ENCODE assay signal across 14 cellular contexts in the genomic region with DNA sequence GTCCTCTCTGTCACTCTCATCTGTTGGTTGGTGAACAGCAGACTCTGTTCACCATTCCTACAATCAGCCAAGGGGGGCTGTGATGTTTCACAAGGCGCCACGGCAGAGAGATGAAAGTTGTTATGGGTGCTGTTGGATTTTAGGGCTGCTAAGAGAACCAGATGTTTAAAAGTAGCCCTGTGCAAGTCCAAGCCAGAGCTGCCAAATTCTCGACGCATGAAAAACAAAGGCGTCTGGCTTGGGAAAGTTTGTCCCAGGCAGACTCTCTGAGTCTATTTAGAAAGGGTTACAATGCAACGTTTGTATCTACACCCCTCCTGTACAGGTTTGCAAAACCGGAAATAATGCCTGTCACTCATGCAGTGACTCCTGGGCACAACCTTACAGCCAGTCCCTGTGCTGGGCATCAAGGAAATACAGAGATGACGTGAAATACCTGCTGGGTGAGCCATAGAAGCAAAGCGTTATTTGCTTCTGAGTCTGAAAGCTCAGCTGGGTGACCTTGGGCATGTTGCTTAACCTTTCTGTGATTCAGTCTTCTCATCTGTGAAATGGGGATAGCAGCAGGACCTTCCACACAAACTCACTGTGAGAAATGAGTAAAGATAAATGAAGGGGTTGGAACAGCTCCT.
DNase-seq lines count a peak whose midpoint lies in the region; TF ChIP-seq lines count a peak whose summit lies in the region.
"Had no signal": no experiment of that assay in that cellular context is flagged by ENCODE, and none has a peak within 500 bp of the region (broad histone marks: within the 10 kb centered on the region; RNA-seq: fewer than 3 reads in every experiment).

No MANE protein-coding gene starts in this region.

- no peaks in the 10 kb centered on the region for H3K36me3 Mint-ChIP-seq in progenitor cell of endocrine pancreas (ENCODE audit: insufficient read depth)

- H3K36me3 ChIP-seq in adrenal gland (replicated peaks in 1 of 2) (no peaks in the 10 kb centered on the region), cardiac muscle cell (no peaks in the 10 kb centered on the region)
- H3K36me3 ChIP-seq: spleen had no signal

- H3K27me3 ChIP-seq in adrenal gland = no peaks in the 10 kb centered on the region
- H3K27me3 ChIP-seq in cardiac muscle cell = no peaks in the 10 kb centered on the region
- H3K27me3 ChIP-seq: spleen had no signal

- no peaks in the 10 kb centered on the region for H3K27me3 Mint-ChIP-seq in progenitor cell of endocrine pancreas
- H3K27me3 Mint-ChIP-seq: activated naive CD8-positive, alpha-beta T cell treated with anti-CD3 and anti-CD28 coated beads for 36 hours had no signal

- no peak for TF ChIP-seq CTCF in adrenal gland (IDR thresholded peaks at IDR 0.05)
- TF ChIP-seq CTCF in cardiac muscle cell (IDR thresholded peaks at IDR 0.05; ENCODE audit: low read depth, low read length) = no peak
- TF ChIP-seq CTCF in progenitor cell of endocrine pancreas (IDR thresholded peaks at IDR 0.05; ENCODE audit: unreplicated experiment) = no peak
- no peak for TF ChIP-seq CTCF in RWPE1 (conservative IDR thresholded peaks at IDR 0.05; ENCODE audit: low read depth)

- TF ChIP-seq POLR2A in adrenal gland (IDR thresholded peaks at IDR 0.05) = no peak

- peak; percentile 32 for DNase-seq in DMS53 (lab: John Stamatoyannopoulos, UW)
- DNase-seq in adrenal gland = peak in 2 of 7 donors; percentile 45 to 46
- DNase-seq in cardiac muscle cell (ENCODE audit: low read depth in 1 of 2, low spot score in 1 of 2) = peak in 1 of 2 donors; percentile 47
- DNase-seq in progenitor cell of endocrine pancreas (ENCODE audit: low spot score, unreplicated experiment) = no peak
- no peak for DNase-seq in NCI-H226
- DNase-seq in RWPE1 (ENCODE audit: low spot score) = no peak
- no peak for DNase-seq in NOMO-1 treated with DMSO at 0.1 percent for 48 hours (lab: John Stamatoyannopoulos, UW; ENCODE audit: unreplicated experiment)
- DNase-seq in iPS-NIHi11 (ENCODE audit: low spot score) = no peak
- DNase-seq: activated CD8-positive, alpha-beta memory T cell treated with anti-CD3 and anti-CD28 coated beads for 24 hours; activated naive CD8-positive, alpha-beta T cell treated with anti-CD3 and anti-CD28 coated beads for 36 hours; HCEC 1CT; NCI-H1930; spleen had no signal

- H3K4me3 ChIP-seq in adrenal gland (no peak overlapping the region), cardiac muscle cell (no peak overlapping the region)
- H3K4me3 ChIP-seq: spleen had no signal

- H3K4me1 Mint-ChIP-seq in progenitor cell of endocrine pancreas (ENCODE audit: low read depth) = peaks cover 50% of the 10 kb centered on the region

- no peaks in the 10 kb centered on the region for H3K9me3 Mint-ChIP-seq in progenitor cell of endocrine pancreas (ENCODE audit: low read depth)
- H3K9me3 Mint-ChIP-seq: CD14-positive monocyte had no signal

- H3K27ac ChIP-seq in adrenal gland (peak overlapping the region in 4 of 5 donors; percentile 39 to 79 (median 66)), cardiac muscle cell (peak overlapping the region; percentile 87), RWPE1 (no peak overlapping the region)

- H3K4me1 ChIP-seq in adrenal gland (replicated peaks in 1 of 2) (peaks cover 18 to 32% of the 10 kb centered on the region in 2 donors), cardiac muscle cell (ENCODE audit: low read depth) (peaks cover 40% of the 10 kb centered on the region)

- no peak overlapping the region for H3K4me3 Mint-ChIP-seq in progenitor cell of endocrine pancreas (ENCODE audit: low read depth)
- H3K4me3 Mint-ChIP-seq: activated naive CD8-positive, alpha-beta T cell treated with anti-CD3 and anti-CD28 coated beads for 36 hours; CD14-positive monocyte had no signal

- peak overlapping the region; percentile 53 for H3K27ac Mint-ChIP-seq in progenitor cell of endocrine pancreas
- H3K27ac Mint-ChIP-seq: activated naive CD8-positive, alpha-beta T cell treated with anti-CD3 and anti-CD28 coated beads for 36 hours had no signal

- H3K9me3 ChIP-seq in adrenal gland (replicated peaks in 1 of 3) = no peaks in the 10 kb centered on the region
- H3K9me3 ChIP-seq in cardiac muscle cell (ENCODE audit: low read depth) = no peaks in the 10 kb centered on the region
- H3K9me3 ChIP-seq: spleen had no signal

- intact Hi-C loops in adrenal gland (cut with DNase I) = loop anchor here in 1 of 2 donors (10.0 kb wide), 1 partner anchor 59 kb away; no protein-coding TSS in a partner anchor

- POLR2A ChIA-PET in RWPE1 (lab: Yijun Ruan, JAX; ENCODE audit: low non-redundant PET) = no interaction called here

- 40 to 50% (median 47%) methylated on average over 7 to 9 of the region's 9 CpGs for WGBS in adrenal gland, 4 donors

- CTCF ChIA-PET in RWPE1 (lab: Yijun Ruan, JAX) = interaction anchor here (0.7 kb wide), 1 partner anchor 13 kb away, joined by 3 read pairs; no protein-coding TSS in a partner anchor
